Comparison of ENCODE assay signal across 8 cellular contexts in genomic region chr11:2990617-2991476, GRCh38. TPM values are rescaled to one million over a fixed set of nuclear protein-coding genes. Genes with fewer than 3 reads are reported as not detected.
A peak's percentile ranks its signal among the peaks of the same experiment; 100 is the strongest.
DNase-seq lines count a peak whose midpoint lies in the region; ATAC-seq and TF ChIP-seq lines count a peak whose summit lies in the region.

No MANE protein-coding gene starts in this region.

- H3K9ac ChIP-seq in colonic mucosa (ENCODE audit: low read depth in 2 of 2, low read length in 2 of 2), result peak overlapping the region; percentile 77 to 87

- H3K27me3 Mint-ChIP-seq in T-helper 1 cell treated with Interleukin-12 subunit alpha and Interleukin-12 subunit beta and Interleukin-4 antibody, amounts not matched to agents 30 μg/mL and 1 μg/mL, for 36 hours (ENCODE audit: low read depth), result no peaks in the 10 kb centered on the region

- intact Hi-C loops in colonic mucosa (cut with DNase I) (no loop called here), mucosa of descending colon (cut with DNase I, micrococcal nuclease) (no loop called here), tibial artery (cut with DNase I; ENCODE audit: low total_unique reads) (no loop called here)

- H3K4me3 ChIP-seq in colonic mucosa, result peak overlapping the region; percentile 86
- H3K4me3 ChIP-seq in mucosa of descending colon, result peak overlapping the region; percentile 84
- peak overlapping the region; percentile 81 to 89 for H3K4me3 ChIP-seq in tibial artery

- H3K4me3 Mint-ChIP-seq in T-helper 1 cell treated with Interleukin-12 subunit alpha and Interleukin-12 subunit beta and Interleukin-4 antibody, amounts not matched to agents 30 μg/mL and 1 μg/mL, for 36 hours, result peak overlapping the region; percentile 98

- H3K4me1 ChIP-seq in colonic mucosa, result peaks cover 5% of the 10 kb centered on the region
- H3K4me1 ChIP-seq in mucosa of descending colon (ENCODE audit: low read depth), result peaks cover 38% of the 10 kb centered on the region
- H3K4me1 ChIP-seq in tibial artery, result peaks cover 0 to 53% (median 39%) of the 10 kb centered on the region in 4 donors

- H3K36me3 Mint-ChIP-seq in T-helper 1 cell treated with Interleukin-12 subunit alpha and Interleukin-12 subunit beta and Interleukin-4 antibody, amounts not matched to agents 30 μg/mL and 1 μg/mL, for 36 hours (ENCODE audit: low read depth), result peaks cover 24% of the 10 kb centered on the region

- H3K36me3 ChIP-seq in colonic mucosa (no peaks in the 10 kb centered on the region), mucosa of descending colon (ENCODE audit: low read depth) (no peaks in the 10 kb centered on the region), tibial artery (no peaks in the 10 kb centered on the region)

- H3K27ac ChIP-seq in colonic mucosa (peak overlapping the region; percentile 87), tibial artery (peak overlapping the region; percentile 90 to 95)

- H3K4me1 Mint-ChIP-seq in T-helper 1 cell treated with Interleukin-12 subunit alpha and Interleukin-12 subunit beta and Interleukin-4 antibody, amounts not matched to agents 30 μg/mL and 1 μg/mL, for 36 hours (ENCODE audit: low read depth), result peaks cover 30% of the 10 kb centered on the region

- H3K9me3 ChIP-seq in colonic mucosa (no peaks in the 10 kb centered on the region), mucosa of descending colon (no peaks in the 10 kb centered on the region), tibial artery (no peaks in the 10 kb centered on the region)

- TF ChIP-seq CTCF in colonic mucosa (IDR thresholded peaks at IDR 0.05), result no peak
- TF ChIP-seq CTCF in mucosa of descending colon (IDR thresholded peaks at IDR 0.05), result no peak
- no peak for TF ChIP-seq CTCF in tibial artery (IDR thresholded peaks at IDR 0.05)

- peak overlapping the region; percentile 99 for H3K27ac Mint-ChIP-seq in T-helper 1 cell treated with Interleukin-12 subunit alpha and Interleukin-12 subunit beta and Interleukin-4 antibody, amounts not matched to agents 30 μg/mL and 1 μg/mL, for 36 hours

- H3K27me3 ChIP-seq in colonic mucosa, result no peaks in the 10 kb centered on the region
- no peaks in the 10 kb centered on the region for H3K27me3 ChIP-seq in tibial artery

- H3K9me3 Mint-ChIP-seq in T-helper 1 cell treated with Interleukin-12 subunit alpha and Interleukin-12 subunit beta and Interleukin-4 antibody, amounts not matched to agents 30 μg/mL and 1 μg/mL, for 36 hours, result no peaks in the 10 kb centered on the region

- ATAC-seq in mucosa of descending colon (peak; percentile 20), GM19467 (IDR thresholded peaks at IDR 0.05; ENCODE audit: unreplicated experiment) (no peak), GM19463 (IDR thresholded peaks at IDR 0.05; ENCODE audit: unreplicated experiment) (no peak)

- DNase-seq in NCI-H82 (lab: John Stamatoyannopoulos, UW), result peak; percentile 14
- DNase-seq in NCI-H82 treated with DMSO at 0.1 percent for 48 hours (lab: John Stamatoyannopoulos, UW; ENCODE audit: unreplicated experiment), result no peak
- peak; percentile 49 for DNase-seq in colonic mucosa
- peak in 1 of 3 donors; percentile 43 for DNase-seq in mucosa of descending colon
- DNase-seq in tibial artery, result no peak

RNA-seq across cellular contexts. Expression of gene NAP1L4, which starts 1.3 kb away (rescaled TPM):
- total RNA-seq in colonic mucosa, result 100 to 1,000 TPM in 1 of 2 donors, 10 to 100 TPM in 1; 96.1 to 134 TPM
- total RNA-seq in mucosa of descending colon, result 100 to 1,000 TPM in 1 of 3 donors, 10 to 100 TPM in 2; 94.0 to 116 (median 99.8) TPM

Comparison
In these comparisons a context has a peak if more than half of its experiments do, and no peak if none do; other contexts are left out.
1. DNase-seq: peak in NCI-H82 (single experiment) and colonic mucosa (single experiment); none in NCI-H82 treated with DMSO at 0.1 percent for 48 hours (single experiment) and tibial artery (0 of 2).
2. Peak in every context shown above with its lines, with median percentiles within 50 percentile points of each other: H3K4me3 ChIP-seq.